Comparison of ENCODE assay signal across 8 cellular contexts in genomic region chr22:46798366-46799057, GRCh38. TPM values are rescaled to one million over a fixed set of nuclear protein-coding genes. Genes with fewer than 3 reads are reported as not detected.
DNase-seq lines count a peak whose midpoint lies in the region; ATAC-seq and TF ChIP-seq lines count a peak whose summit lies in the region.

No MANE protein-coding gene starts in this region.

- no peaks in the 10 kb centered on the region for H3F3A ChIP-seq in GM23338 (replicated peaks; ENCODE audit: low read depth)

- TF ChIP-seq CTCF in GM23338 (conservative IDR thresholded peaks at IDR 0.05; ENCODE audit: low read depth in 2 of 2) (peak; percentile 77 to 87), right lobe of liver (IDR thresholded peaks at IDR 0.05) (peak; percentile 95 to 99 (median 98))

- no peaks in the 10 kb centered on the region for H3K9me3 Mint-ChIP-seq in GM23338

- WGBS in right lobe of liver (ENCODE audit: insufficient coverage, low coverage, low lambda C conversion rate, missing lambda C conversion rate), result 13% methylated on average over 12 of the region's 22 CpGs

- no peaks in the 10 kb centered on the region for H3K9me2 ChIP-seq in GM23338 (ENCODE audit: insufficient read depth)

- H3K4me1 ChIP-seq in GM23338 (ENCODE audit: insufficient read depth) (peaks cover 3% of the 10 kb centered on the region; the same call in 1 of the 2 replicates), right lobe of liver (peaks cover 0 to 13% (median 6%) of the 10 kb centered on the region in 4 donors)

- H3K4me3 ChIP-seq in GM23338 (no peak overlapping the region), right lobe of liver (no peak overlapping the region)

- H3K4me2 ChIP-seq in GM23338, result no peak overlapping the region

- no peaks in the 10 kb centered on the region; the same call in 1 of the 2 replicates for H3K79me2 ChIP-seq in GM23338 (replicated peaks; ENCODE audit: insufficient read depth)

- H3K27ac Mint-ChIP-seq in GM23338, result peak overlapping the region; percentile 19

- H3K36me3 ChIP-seq in GM23338 (ENCODE audit: insufficient read depth) (no peaks in the 10 kb centered on the region), right lobe of liver (peaks cover 5 to 23% (median 12%) of the 10 kb centered on the region in 4 donors)

- ATAC-seq in GM23338 (peak; percentile 79), right lobe of liver (peak; percentile 94 to 98 (median 95)), GM21381 (IDR thresholded peaks at IDR 0.05; ENCODE audit: unreplicated experiment) (no peak)

- DNase-seq in AG08395 (ENCODE audit: low spot score) (peak; percentile 85), GM23338 (ENCODE audit: low spot score) (peak; percentile 88), NCI-H446 (lab: John Stamatoyannopoulos, UW) (peak; percentile 36 to 73), dedifferentiated amniotic fluid mesenchymal stem cell (ENCODE audit: extremely low spot score) (peak; percentile 37), right lobe of liver (peak; percentile 87 to 90 (median 90))
- DNase-seq in activated CD4-positive, alpha-beta T cell treated with anti-CD3 and anti-CD28 coated beads, Interleukin-2, amount 50 U/mL, for 24 hours (ENCODE audit: low read depth in 1 of 2, low spot score in 1 of 2), result peak; percentile 60 to 65
- DNase-seq in stimulated activated CD4-positive, alpha-beta T cell treated with anti-CD3 and anti-CD28 coated beads, TNF-alpha, amount 100 ng/mL, for 24 hours (ENCODE audit: low read depth in 3 of 3), result peak; percentile 43 to 73 (median 63)

- no peak overlapping the region for H3K4me3 Mint-ChIP-seq in GM23338

- no peak overlapping the region for H3K27ac ChIP-seq in GM23338 (ENCODE audit: low read depth)
- H3K27ac ChIP-seq in right lobe of liver, result peak overlapping the region in 2 of 3 donors; percentile 14 to 27

- intact Hi-C loops in right lobe of liver (cut with DNase I), result no loop called here

- H2AFZ ChIP-seq in GM23338, result no peak overlapping the region

- peaks cover 5% of the 10 kb centered on the region for H4K20me1 ChIP-seq in GM23338 (replicated peaks; ENCODE audit: insufficient read depth)

- peaks cover 9% of the 10 kb centered on the region for H3K4me1 Mint-ChIP-seq in GM23338

- no peaks in the 10 kb centered on the region for H3K9me3 ChIP-seq in right lobe of liver

- TF ChIP-seq POLR2A in right lobe of liver (IDR thresholded peaks at IDR 0.05), result no peak

- peaks cover 16% of the 10 kb centered on the region for H3K27me3 Mint-ChIP-seq in GM23338 (ENCODE audit: insufficient read depth, low read depth, poor library complexity)

- peaks cover 19% of the 10 kb centered on the region for H3K36me3 Mint-ChIP-seq in GM23338 (ENCODE audit: low read depth)

- no peaks in the 10 kb centered on the region for H3K27me3 ChIP-seq in GM23338 (ENCODE audit: insufficient read depth)
- no peaks in the 10 kb centered on the region for H3K27me3 ChIP-seq in right lobe of liver

TF ChIP-seq in GM23338, 12 proteins besides CTCF, POLR2A, EP300 and RAD21:
- TF ChIP-seq POLR2AphosphoS5 (IDR thresholded peaks at IDR 0.05; ENCODE audit: low read depth), result no peak
- TF ChIP-seq ZNF331 (CRISPR knock-in tag; IDR thresholded peaks at IDR 0.05; ENCODE audit: low read depth), result no peak
- no peak for TF ChIP-seq NANOG (IDR thresholded peaks at IDR 0.05; ENCODE audit: borderline replicate concordance)
- no peak for TF ChIP-seq REST (IDR thresholded peaks at IDR 0.05; ENCODE audit: unreplicated experiment)
- no peak for TF ChIP-seq ZNF462 (CRISPR knock-in tag; IDR thresholded peaks at IDR 0.05)
- TF ChIP-seq CREB1 (CRISPR knock-in tag; IDR thresholded peaks at IDR 0.05; ENCODE audit: low read depth), result no peak

RNA-seq across cellular contexts. Expression of gene TBC1D22A, which starts 36.1 kb away (rescaled TPM):
- total RNA-seq in GM23338 (2014; rRNA removed; shearing (Covaris generic)), result 10.7 and 13.3 TPM in 2 replicates
- 9.0 and 9.6 TPM in 2 replicates for polyA plus RNA-seq in GM23338 (2016; fragmentation: Nextera tagmentation; extraction: Ambion mirVana)
- 10 to 100 TPM; 10.9 to 18.1 (median 14.0) TPM for total RNA-seq in right lobe of liver

Comparison
In these comparisons a context has a peak if more than half of its experiments do, and no peak if none do; other contexts are left out.
1. DNase-seq: peak in every context shown above with its lines; median percentile 90 in right lobe of liver; 88 in GM23338; 85 in AG08395; 63 in stimulated activated CD4-positive, alpha-beta T cell treated with anti-CD3 and anti-CD28 coated beads, TNF-alpha, amount 100 ng/mL, for 24 hours; 62 in activated CD4-positive, alpha-beta T cell treated with anti-CD3 and anti-CD28 coated beads, Interleukin-2, amount 50 U/mL, for 24 hours; 54 in NCI-H446; 37 in dedifferentiated amniotic fluid mesenchymal stem cell.